In genomic region chr10:101041252-101041761, GRCh38 we compare ENCODE assay signal across 8 cellular contexts. TPM values are rescaled to one million over a fixed set of nuclear protein-coding genes. Genes with fewer than 3 reads are reported as not detected.
DNase-seq lines count a peak whose midpoint lies in the region; ATAC-seq and TF ChIP-seq lines count a peak whose summit lies in the region.

No MANE protein-coding gene starts in this region.

- H3K4me3 ChIP-seq in AG09309 (ENCODE audit: control insufficient read depth, low read depth, low read length): no peak overlapping the region

- TF ChIP-seq CTCF in AG09309 (IDR thresholded peaks at IDR 0.05; ENCODE audit: control insufficient read depth, insufficient read depth, low read depth, low read length, missing control alignments) (peak; percentile 90), mesothelial cell of epicardium (IDR thresholded peaks at IDR 0.05; ENCODE audit: unreplicated experiment) (peak; percentile 56)

- peaks cover 33% of the 10 kb centered on the region for H3K4me1 Mint-ChIP-seq in activated CD4-positive, alpha-beta T cell treated with anti-CD3 and anti-CD28 coated beads, Interleukin-2, amount 10 ng/mL, durations not matched to agents 7 days and 5 days
- H3K4me1 Mint-ChIP-seq in mesothelial cell of epicardium: peaks cover 24% of the 10 kb centered on the region
- peaks cover 14 to 26% of the 10 kb centered on the region in 2 donors for H3K4me1 Mint-ChIP-seq in stimulated activated naive B cell treated with anti-CD40 and anti-IgM and Interleukin-4, amounts not matched to agents 10 μg/mL and 1 μg/mL and 100 μg/mL, for 72 hours

- peaks cover 23% of the 10 kb centered on the region for H3K27me3 Mint-ChIP-seq in activated CD4-positive, alpha-beta T cell treated with anti-CD3 and anti-CD28 coated beads, Interleukin-2, amount 10 ng/mL, durations not matched to agents 7 days and 5 days
- peaks cover 9% of the 10 kb centered on the region for H3K27me3 Mint-ChIP-seq in mesothelial cell of epicardium (ENCODE audit: low read depth)
- peaks cover 3 to 4% of the 10 kb centered on the region in 2 donors for H3K27me3 Mint-ChIP-seq in stimulated activated naive B cell treated with anti-CD40 and anti-IgM and Interleukin-4, amounts not matched to agents 10 μg/mL and 1 μg/mL and 100 μg/mL, for 72 hours

- peaks cover 17% of the 10 kb centered on the region for H3K36me3 Mint-ChIP-seq in activated CD4-positive, alpha-beta T cell treated with anti-CD3 and anti-CD28 coated beads, Interleukin-2, amount 10 ng/mL, durations not matched to agents 7 days and 5 days (ENCODE audit: low read depth)
- peaks cover 9% of the 10 kb centered on the region for H3K36me3 Mint-ChIP-seq in mesothelial cell of epicardium
- peaks cover 3 to 14% of the 10 kb centered on the region in 2 donors for H3K36me3 Mint-ChIP-seq in stimulated activated naive B cell treated with anti-CD40 and anti-IgM and Interleukin-4, amounts not matched to agents 10 μg/mL and 1 μg/mL and 100 μg/mL, for 72 hours

- no peak overlapping the region for H3K4me3 Mint-ChIP-seq in activated CD4-positive, alpha-beta T cell treated with anti-CD3 and anti-CD28 coated beads, Interleukin-2, amount 10 ng/mL, durations not matched to agents 7 days and 5 days
- H3K4me3 Mint-ChIP-seq in mesothelial cell of epicardium: peak overlapping the region; percentile 92
- H3K4me3 Mint-ChIP-seq in stimulated activated naive B cell treated with anti-CD40 and anti-IgM and Interleukin-4, amounts not matched to agents 10 μg/mL and 1 μg/mL and 100 μg/mL, for 72 hours: no peak overlapping the region

- POLR2A ChIA-PET in activated CD4-positive, alpha-beta T cell treated with anti-CD3 and anti-CD28 coated beads, Interleukin-2, amount 10 ng/mL, durations not matched to agents 7 days and 5 days (lab: Charles Lee): no interaction called here

- DNase-seq in AG09309 (ENCODE audit: low read depth): peak; percentile 76
- DNase-seq in NCI-H748 treated with DMSO at 0.1 percent for 48 hours (lab: John Stamatoyannopoulos, UW): peak; percentile 37
- DNase-seq in activated CD4-positive, alpha-beta T cell treated with anti-CD3 and anti-CD28 coated beads, Interleukin-2, amount 10 ng/mL, durations not matched to agents 7 days and 5 days: peak; percentile 85
- peak; percentile 68 for DNase-seq in effector CD8-positive, alpha-beta T cell (lab: John Stamatoyannopoulos, UW)
- DNase-seq in mesothelial cell of epicardium (ENCODE audit: low spot score in 2 of 2, unreplicated experiment in 2 of 2): peak in 1 of 2 experiments; percentile 80
- DNase-seq in stimulated activated naive B cell treated with anti-CD40 and anti-IgM and Interleukin-4, amounts not matched to agents 10 μg/mL and 1 μg/mL and 100 μg/mL, for 72 hours: peak; percentile 62

- ATAC-seq in GM18505 (IDR thresholded peaks at IDR 0.05; ENCODE audit: unreplicated experiment): peak; percentile 57
- peak; percentile 69 for ATAC-seq in HG03354 (IDR thresholded peaks at IDR 0.05; ENCODE audit: poor library complexity, severe bottlenecking, unreplicated experiment)
- peak; percentile 80 to 81 for ATAC-seq in stimulated activated naive B cell treated with anti-CD40 and anti-IgM and Interleukin-4, amounts not matched to agents 10 μg/mL and 1 μg/mL and 100 μg/mL, for 72 hours (replicated peaks)

- CTCF ChIA-PET in activated CD4-positive, alpha-beta T cell treated with anti-CD3 and anti-CD28 coated beads, Interleukin-2, amount 10 ng/mL, durations not matched to agents 7 days and 5 days (lab: Charles Lee): interaction anchor here (0.5 to 3.4 kb wide), 24 partner anchors 10 to 852 kb away, joined by 3 to 39 read pairs (median 4); partner anchors contain the start of genes KAZALD1, PDZD7 and SFXN3

- H3K27ac Mint-ChIP-seq in activated CD4-positive, alpha-beta T cell treated with anti-CD3 and anti-CD28 coated beads, Interleukin-2, amount 10 ng/mL, durations not matched to agents 7 days and 5 days: no peak overlapping the region
- H3K27ac Mint-ChIP-seq in mesothelial cell of epicardium: no peak overlapping the region
- H3K27ac Mint-ChIP-seq in stimulated activated naive B cell treated with anti-CD40 and anti-IgM and Interleukin-4, amounts not matched to agents 10 μg/mL and 1 μg/mL and 100 μg/mL, for 72 hours: peak overlapping the region; percentile 43

- no peaks in the 10 kb centered on the region for H3K9me3 Mint-ChIP-seq in activated CD4-positive, alpha-beta T cell treated with anti-CD3 and anti-CD28 coated beads, Interleukin-2, amount 10 ng/mL, durations not matched to agents 7 days and 5 days
- no peaks in the 10 kb centered on the region for H3K9me3 Mint-ChIP-seq in mesothelial cell of epicardium
- no peaks in the 10 kb centered on the region for H3K9me3 Mint-ChIP-seq in stimulated activated naive B cell treated with anti-CD40 and anti-IgM and Interleukin-4, amounts not matched to agents 10 μg/mL and 1 μg/mL and 100 μg/mL, for 72 hours

- no peak for TF ChIP-seq POLR2A in GM18505 (IDR thresholded peaks at IDR 0.05; ENCODE audit: borderline replicate concordance, extremely low read depth, insufficient read depth, insufficient read length)

RNA-seq across cellular contexts. Expression of gene SFXN3, which starts 10.3 kb away (rescaled TPM):
- total RNA-seq in activated CD4-positive, alpha-beta T cell treated with anti-CD3 and anti-CD28 coated beads, Interleukin-2, amount 10 ng/mL, durations not matched to agents 7 days and 5 days: 10 to 100 TPM; 39.5 to 43.5 TPM
- total RNA-seq in mesothelial cell of epicardium: 14.8 to 17.4 TPM (median 17.1 TPM) in 3 replicates

RNA-seq across cellular contexts. Expression of gene PDZD7, which starts 10.4 kb away (rescaled TPM):
- under 1 TPM; 0.65 to 0.74 TPM for total RNA-seq in activated CD4-positive, alpha-beta T cell treated with anti-CD3 and anti-CD28 coated beads, Interleukin-2, amount 10 ng/mL, durations not matched to agents 7 days and 5 days
- total RNA-seq in mesothelial cell of epicardium: 1.2 to 1.8 TPM (median 1.8 TPM) in 3 replicates

RNA-seq across cellular contexts. Expression of gene KAZALD1, which starts 20.5 kb away (rescaled TPM):
- under 1 TPM; 0.27 to 0.55 TPM for total RNA-seq in activated CD4-positive, alpha-beta T cell treated with anti-CD3 and anti-CD28 coated beads, Interleukin-2, amount 10 ng/mL, durations not matched to agents 7 days and 5 days
- 15.9 to 17.5 TPM (median 16.8 TPM) in 3 replicates for total RNA-seq in mesothelial cell of epicardium

RNA-seq across cellular contexts. Expression of gene LZTS2, which starts 41.7 kb away (rescaled TPM):
- total RNA-seq in activated CD4-positive, alpha-beta T cell treated with anti-CD3 and anti-CD28 coated beads, Interleukin-2, amount 10 ng/mL, durations not matched to agents 7 days and 5 days: 10 to 100 TPM; 17.5 to 18.8 TPM
- total RNA-seq in mesothelial cell of epicardium: 107 to 111 TPM (median 110 TPM) in 3 replicates

RNA-seq across cellular contexts. Expression of gene TWNK, which starts 54.0 kb away (rescaled TPM):
- 10 to 100 TPM in 1 of 2 experiments, 1 to 10 TPM in 1; 9.9 to 11.6 TPM for total RNA-seq in activated CD4-positive, alpha-beta T cell treated with anti-CD3 and anti-CD28 coated beads, Interleukin-2, amount 10 ng/mL, durations not matched to agents 7 days and 5 days
- total RNA-seq in mesothelial cell of epicardium: 11.7 to 13.9 TPM (median 12.4 TPM) in 3 replicates

Comparison
In these comparisons a context has a peak if more than half of its experiments do, and no peak if none do; other contexts are left out.
1. RNA of gene KAZALD1, which starts 20.5 kb away (total RNA-seq): 15.9 to 17.5 TPM in mesothelial cell of epicardium; 0.27 to 0.55 TPM in activated CD4-positive, alpha-beta T cell treated with anti-CD3 and anti-CD28 coated beads, Interleukin-2, amount 10 ng/mL, durations not matched to agents 7 days and 5 days; every median in the first group is over 10 times any median in the second.
2. Peak in every context shown above with its lines, with median percentiles within 50 percentile points of each other: ATAC-seq.